ENCODE assay signal across 21 cellular contexts in genomic region chr18:6682437-6683111, GRCh38. TPM values are rescaled to one million over a fixed set of nuclear protein-coding genes. Genes with fewer than 3 reads are reported as not detected.
DNase-seq lines count a peak whose midpoint lies in the region; ATAC-seq, FAIRE-seq and TF ChIP-seq lines count a peak whose summit lies in the region.
"Had no signal": no experiment of that assay in that cellular context is flagged by ENCODE, and none has a peak within 500 bp of the region (broad histone marks: within the 10 kb centered on the region; RNA-seq: fewer than 3 reads in every experiment).

No MANE protein-coding gene starts in this region.

- no peak for DNase-seq in left cardiac atrium
- DNase-seq in left ventricle myocardium inferior = no peak
- no peak for DNase-seq in H1 (ENCODE audit: low read depth in 1 of 2, low spot score in 2 of 2)
- DNase-seq in activated CD8-positive, alpha-beta memory T cell treated with anti-CD3 and anti-CD28 coated beads, Interleukin-2, amount 10 ng/mL, durations not matched to agents 7 days and 5 days = no peak
- no peak for DNase-seq in NCI-H2029 (lab: John Stamatoyannopoulos, UW)
- DNase-seq: activated B cell treated with CpG ODN at 0.5 μM for 24 hours; activated CD4-positive, alpha-beta memory T cell treated with anti-CD3 and anti-CD28 coated beads for 36 hours; activated T-cell treated with anti-CD3 and anti-CD28 coated beads, Interleukin-2, amount 50 U/mL, for 1 hour; GM23248; NCI-H1105 treated with DMSO at 0.1 percent for 48 hours; NCI-H510A; stimulated activated CD4-positive, alpha-beta T cell treated with anti-CD3 and anti-CD28 coated beads, Interleukin-4, amount 100 ng/mL, for 24 hours; stimulated activated naive CD8-positive, alpha-beta T cell treated with anti-CD3 and anti-CD28 coated beads, Interleukin-15, Interleukin-2, amounts not matched to agents 100 U/mL and 50 U/mL, for 24 hours; transverse colon had no signal

- no peaks in the 10 kb centered on the region for H3K36me3 ChIP-seq in left ventricle myocardium inferior
- no peaks in the 10 kb centered on the region for H3K36me3 ChIP-seq in H1 (ENCODE audit: control insufficient read depth in 2 of 4, insufficient read depth in 4 of 4, low read length in 3 of 4)
- H3K36me3 ChIP-seq: BLaER1, transverse colon had no signal

- no peak overlapping the region for H2AFZ ChIP-seq in H1 (ENCODE audit: low read length)
- H2AFZ ChIP-seq: GM23248 had no signal

- H2BK120ac ChIP-seq in H1 (replicated peaks; ENCODE audit: low read depth, low read length) = no peak overlapping the region

- FAIRE-seq in H1 (lab: Jason Lieb, UNC) = peak; percentile 50

- peaks cover 40% of the 10 kb centered on the region for H3K27me3 ChIP-seq in left ventricle myocardium inferior (ENCODE audit: low read depth)
- no peaks in the 10 kb centered on the region for H3K27me3 ChIP-seq in H1 (replicated peaks in 1 of 4; ENCODE audit: control insufficient read depth in 3 of 4, extremely low read depth in 1 of 4, insufficient read depth in 3 of 4, low read length in 3 of 4)
- H3K27me3 ChIP-seq: BLaER1, transverse colon had no signal

- H3K56ac ChIP-seq in H1 (replicated peaks; ENCODE audit: insufficient read length, low read depth, low read length) = no peak overlapping the region

- H3K79me2 ChIP-seq in H1 (ENCODE audit: control insufficient read depth in 1 of 2, insufficient read depth in 2 of 2, low read length in 2 of 2) = no peaks in the 10 kb centered on the region

- no peak overlapping the region for H3K14ac ChIP-seq in H1 (ENCODE audit: insufficient read length)

- no peak overlapping the region for H2BK12ac ChIP-seq in H1 (ENCODE audit: low read depth, low read length)

- 90% methylated on average over 14 of the region's 14 CpGs; no CpG with 5 or more reads in 1 of the 2 experiments for WGBS in H1 (ENCODE audit: extremely low coverage in 1 of 2, insufficient coverage in 1 of 2, insufficient read length in 1 of 2, insufficient replicate concordance in 2 of 2, low coverage in 1 of 2, low lambda C conversion rate in 2 of 2, missing lambda C conversion rate in 1 of 2), 2 experiments

- no peak overlapping the region for H4K5ac ChIP-seq in H1 (ENCODE audit: insufficient read length, low read depth, low read length)

- no peak overlapping the region for H3K4me3 Mint-ChIP-seq in nephron
- H3K4me3 Mint-ChIP-seq in activated CD8-positive, alpha-beta memory T cell treated with anti-CD3 and anti-CD28 coated beads, Interleukin-2, amount 10 ng/mL, durations not matched to agents 7 days and 5 days = no peak overlapping the region
- H3K4me3 Mint-ChIP-seq: activated B cell treated with CpG ODN at 0.5 μM for 24 hours; activated CD4-positive, alpha-beta memory T cell treated with anti-CD3 and anti-CD28 coated beads for 36 hours; T-helper 2 cell treated with Interferon-gamma antibody and Interleukin-4, amounts not matched to agents 5 μg/mL and 100 μg/mL, for 36 hours had no signal

- no peak for TF ChIP-seq RAD21 in H1 (IDR thresholded peaks at IDR 0.05 in 1 of 2, conservative IDR thresholded peaks at IDR 0.05 in 1 of 2; ENCODE audit: low read depth in 2 of 2, low read length in 2 of 2)

- peaks cover 37% of the 10 kb centered on the region for H3K4me1 Mint-ChIP-seq in nephron
- no peaks in the 10 kb centered on the region for H3K4me1 Mint-ChIP-seq in activated CD8-positive, alpha-beta memory T cell treated with anti-CD3 and anti-CD28 coated beads, Interleukin-2, amount 10 ng/mL, durations not matched to agents 7 days and 5 days
- H3K4me1 Mint-ChIP-seq: activated B cell treated with CpG ODN at 0.5 μM for 24 hours had no signal

- H3K4me2 ChIP-seq in H1 (ENCODE audit: insufficient read depth in 1 of 2, low read depth in 2 of 2, low read length in 2 of 2) = no peak overlapping the region
- H3K4me2 ChIP-seq: BLaER1 had no signal

- POLR2A ChIA-PET in H1 (lab: Charles Lee; ENCODE audit: partially characterized antibody) = no interaction called here

- no peaks in the 10 kb centered on the region; the same call in 1 of the 2 replicates for H3K23me2 ChIP-seq in H1 (ENCODE audit: low read depth, low read length)

- H3K27ac ChIP-seq in left ventricle myocardium inferior (replicated peaks) (no peak overlapping the region), H1 (ENCODE audit: low read depth, low read length) (no peak overlapping the region)
- H3K27ac ChIP-seq: BLaER1, coronary artery, GM23248 had no signal

- H2BK20ac ChIP-seq in H1 (ENCODE audit: low read length) = no peak overlapping the region

- ATAC-seq in left cardiac atrium (peak; percentile 23 to 68), GM21717 (IDR thresholded peaks at IDR 0.05; ENCODE audit: unreplicated experiment) (no peak), GM19467 (IDR thresholded peaks at IDR 0.05; ENCODE audit: unreplicated experiment) (no peak)
- ATAC-seq in activated CD8-positive, alpha-beta memory T cell treated with anti-CD3 and anti-CD28 coated beads, Interleukin-2, amount 10 ng/mL, durations not matched to agents 7 days and 5 days = no peak
- ATAC-seq: left colon; stimulated activated naive CD8-positive, alpha-beta T cell treated with anti-CD3 and anti-CD28 coated beads, Interleukin-15, Interleukin-2, amounts not matched to agents 100 U/mL and 50 U/mL, for 24 hours had no signal

- H3K27ac Mint-ChIP-seq in nephron = peak overlapping the region; percentile 41 to 71 (median 55)
- H3K27ac Mint-ChIP-seq in activated CD8-positive, alpha-beta memory T cell treated with anti-CD3 and anti-CD28 coated beads, Interleukin-2, amount 10 ng/mL, durations not matched to agents 7 days and 5 days = no peak overlapping the region
- H3K27ac Mint-ChIP-seq: activated B cell treated with CpG ODN at 0.5 μM for 24 hours; activated CD4-positive, alpha-beta memory T cell treated with anti-CD3 and anti-CD28 coated beads for 36 hours; T-helper 2 cell treated with Interferon-gamma antibody and Interleukin-4, amounts not matched to agents 5 μg/mL and 100 μg/mL, for 36 hours had no signal

- no peak for TF ChIP-seq POLR2A in H1 (IDR thresholded peaks at IDR 0.05; ENCODE audit: control extremely low read depth in 1 of 2, low read depth in 2 of 2, low read length in 2 of 2)

- no peak overlapping the region for H3K4ac ChIP-seq in H1 (replicated peaks; ENCODE audit: insufficient read length, low read depth, low read length)

- H2AK5ac ChIP-seq in H1 (ENCODE audit: low read depth, low read length) = no peak overlapping the region

- H3K18ac ChIP-seq in H1 (ENCODE audit: extremely low read depth, low read length) = no peak overlapping the region

- no peaks in the 10 kb centered on the region for H3K79me1 ChIP-seq in H1 (ENCODE audit: low read depth, low read length)

- H2BK5ac ChIP-seq in H1 (ENCODE audit: low read depth, low read length) = no peak overlapping the region

- no peak overlapping the region for H4K8ac ChIP-seq in H1 (ENCODE audit: extremely low read depth, insufficient read depth, low read length)

- H3K4me3 ChIP-seq in left ventricle myocardium inferior (no peak overlapping the region), H1 (ENCODE audit: extremely low read depth in 1 of 4, insufficient read depth in 2 of 4, low read depth in 3 of 4, low read length in 4 of 4) (no peak overlapping the region)
- H3K4me3 ChIP-seq: BLaER1, coronary artery, GM23248, transverse colon had no signal

- H3K9me3 ChIP-seq in left ventricle myocardium inferior (replicated peaks) (no peaks in the 10 kb centered on the region), H1 (ENCODE audit: insufficient read depth in 2 of 2, low read depth in 1 of 2, low read length in 1 of 2) (no peaks in the 10 kb centered on the region)
- H3K9me3 ChIP-seq: BLaER1, transverse colon had no signal

- no peak overlapping the region for H3K9ac ChIP-seq in H1 (replicated peaks in 1 of 4; ENCODE audit: extremely low read depth in 1 of 4, low read depth in 3 of 4, low read length in 3 of 4)
- H3K9ac ChIP-seq: BLaER1, GM23248 had no signal

- H3K4me1 ChIP-seq in left ventricle myocardium inferior = no peaks in the 10 kb centered on the region
- H3K4me1 ChIP-seq in H1 (replicated peaks in 1 of 4; ENCODE audit: control insufficient read depth in 3 of 4, insufficient read depth in 4 of 4, low read length in 3 of 4) = no peaks in the 10 kb centered on the region
- H3K4me1 ChIP-seq: BLaER1, transverse colon had no signal

- no peak for TF ChIP-seq EP300 in H1 (IDR thresholded peaks at IDR 0.05; ENCODE audit: borderline replicate concordance in 1 of 2, low read depth in 2 of 2, low read length in 2 of 2)

- H3K23ac ChIP-seq in H1 (ENCODE audit: insufficient read length) = no peak overlapping the region

- no peaks in the 10 kb centered on the region for H3K9me3 Mint-ChIP-seq in nephron
- H3K9me3 Mint-ChIP-seq in activated CD8-positive, alpha-beta memory T cell treated with anti-CD3 and anti-CD28 coated beads, Interleukin-2, amount 10 ng/mL, durations not matched to agents 7 days and 5 days (ENCODE audit: low read depth) = peaks cover 12% of the 10 kb centered on the region
- H3K9me3 Mint-ChIP-seq: activated B cell treated with CpG ODN at 0.5 μM for 24 hours; activated CD4-positive, alpha-beta memory T cell treated with anti-CD3 and anti-CD28 coated beads for 36 hours; T-helper 2 cell treated with Interferon-gamma antibody and Interleukin-4, amounts not matched to agents 5 μg/mL and 100 μg/mL, for 36 hours had no signal

- H3K27me3 Mint-ChIP-seq in nephron (ENCODE audit: low read depth) = no peaks in the 10 kb centered on the region
- H3K27me3 Mint-ChIP-seq in activated CD8-positive, alpha-beta memory T cell treated with anti-CD3 and anti-CD28 coated beads, Interleukin-2, amount 10 ng/mL, durations not matched to agents 7 days and 5 days = no peaks in the 10 kb centered on the region
- H3K27me3 Mint-ChIP-seq: activated B cell treated with CpG ODN at 0.5 μM for 24 hours; activated CD4-positive, alpha-beta memory T cell treated with anti-CD3 and anti-CD28 coated beads for 36 hours had no signal

- H4K20me1 ChIP-seq in H1 (replicated peaks in 1 of 2; ENCODE audit: control insufficient read depth in 1 of 2, insufficient read depth in 2 of 2, low read length in 2 of 2) = no peaks in the 10 kb centered on the region
- H4K20me1 ChIP-seq: BLaER1 had no signal

- no peak overlapping the region for H4K91ac ChIP-seq in H1 (replicated peaks; ENCODE audit: insufficient read length, low read length)

- TF ChIP-seq CTCF in left ventricle myocardium inferior (IDR thresholded peaks at IDR 0.05; ENCODE audit: borderline replicate concordance) (no peak), H1 (IDR thresholded peaks at IDR 0.05; ENCODE audit: control extremely low read depth in 1 of 3, insufficient read depth in 1 of 3, low read depth in 1 of 3, low read length in 3 of 3) (no peak), nephron (IDR thresholded peaks at IDR 0.05; ENCODE audit: unreplicated experiment in 3 of 3) (no peak)

- no peak overlapping the region for H2BK15ac ChIP-seq in H1 (ENCODE audit: low read length)

- H3K36me3 Mint-ChIP-seq in nephron (ENCODE audit: low read depth) = no peaks in the 10 kb centered on the region
- H3K36me3 Mint-ChIP-seq in activated CD8-positive, alpha-beta memory T cell treated with anti-CD3 and anti-CD28 coated beads, Interleukin-2, amount 10 ng/mL, durations not matched to agents 7 days and 5 days = no peaks in the 10 kb centered on the region
- H3K36me3 Mint-ChIP-seq: activated CD4-positive, alpha-beta memory T cell treated with anti-CD3 and anti-CD28 coated beads for 36 hours had no signal

- CTCF ChIA-PET in H1 (lab: Charles Lee; ENCODE audit: partially characterized antibody) = interaction anchor here (1.0 to 1.3 kb wide), 2 partner anchors 24 to 140 kb away, joined by 3 to 4 read pairs; no protein-coding TSS in a partner anchor
- CTCF ChIA-PET in activated CD8-positive, alpha-beta memory T cell treated with anti-CD3 and anti-CD28 coated beads, Interleukin-2, amount 10 ng/mL, durations not matched to agents 7 days and 5 days (lab: Charles Lee) = no interaction called here

- intact Hi-C loops in left cardiac atrium (cut with DNase I) = no loop called here
- intact Hi-C loops in left ventricle myocardium inferior (cut with micrococcal nuclease) = no loop called here

RNA-seq across cellular contexts. Expression of gene ARHGAP28, which starts 46.9 kb away (rescaled TPM):
- total RNA-seq in left cardiac atrium (1 to 10 TPM; 1.8 to 3.5 TPM), left ventricle myocardium inferior (1.5 TPM)
- 14.4 and 15.4 TPM in 2 replicates for total RNA-seq in H1 (2021; fragmentation: NEBNext Ultra II Directional; extraction: Animal tissue kit (Norgen Biotek cat#: 25700))
- polyA plus RNA-seq in H1 (2011; rRNA removed) = 2.0 and 2.9 TPM in 2 replicates
- polyA plus RNA-seq in H1 (2011; cell fraction: cytosol; rRNA removed) = 3.4 TPM
- 3.2 TPM for polyA plus RNA-seq in H1 (2011; cell fraction: nucleus; rRNA removed)
- polyA plus RNA-seq in H1 (2012, experiment 1 of 2) = 4.0 to 6.4 TPM (median 5.9 TPM) in 4 replicates
- 0.43 TPM for polyA plus RNA-seq in H1 (2012, experiment 2 of 2)
- polyA plus RNA-seq in H1 (2013, experiment 1 of 2) = 8.3 TPM
- 8.3 TPM for polyA plus RNA-seq in H1 (2013, experiment 2 of 2)
- polyA minus RNA-seq in H1 (2011; rRNA and poly(A)+ RNA removed) = 8.6 and 21.0 TPM in 2 replicates
- 9.2 TPM for polyA minus RNA-seq in H1 (2011; cell fraction: cytosol; rRNA and poly(A)+ RNA removed)
- 16.6 TPM for polyA minus RNA-seq in H1 (2011; cell fraction: nucleus; rRNA and poly(A)+ RNA removed)
- not detected for total RNA-seq in activated CD8-positive, alpha-beta memory T cell treated with anti-CD3 and anti-CD28 coated beads, Interleukin-2, amount 10 ng/mL, durations not matched to agents 7 days and 5 days
- total RNA-seq: activated B cell treated with CpG ODN at 0.5 μM for 24 hours; activated CD4-positive, alpha-beta memory T cell treated with anti-CD3 and anti-CD28 coated beads for 36 hours; GM23248 had no signal

Comparison
In these comparisons a context has a peak if more than half of its experiments do, and no peak if none do; other contexts are left out.
1. ATAC-seq: peak in left cardiac atrium (2 of 2); none in GM21717 (single experiment), activated CD8-positive, alpha-beta memory T cell treated with anti-CD3 and anti-CD28 coated beads, Interleukin-2, amount 10 ng/mL, durations not matched to agents 7 days and 5 days (single experiment) and GM19467 (single experiment).